In the genomic region with DNA sequence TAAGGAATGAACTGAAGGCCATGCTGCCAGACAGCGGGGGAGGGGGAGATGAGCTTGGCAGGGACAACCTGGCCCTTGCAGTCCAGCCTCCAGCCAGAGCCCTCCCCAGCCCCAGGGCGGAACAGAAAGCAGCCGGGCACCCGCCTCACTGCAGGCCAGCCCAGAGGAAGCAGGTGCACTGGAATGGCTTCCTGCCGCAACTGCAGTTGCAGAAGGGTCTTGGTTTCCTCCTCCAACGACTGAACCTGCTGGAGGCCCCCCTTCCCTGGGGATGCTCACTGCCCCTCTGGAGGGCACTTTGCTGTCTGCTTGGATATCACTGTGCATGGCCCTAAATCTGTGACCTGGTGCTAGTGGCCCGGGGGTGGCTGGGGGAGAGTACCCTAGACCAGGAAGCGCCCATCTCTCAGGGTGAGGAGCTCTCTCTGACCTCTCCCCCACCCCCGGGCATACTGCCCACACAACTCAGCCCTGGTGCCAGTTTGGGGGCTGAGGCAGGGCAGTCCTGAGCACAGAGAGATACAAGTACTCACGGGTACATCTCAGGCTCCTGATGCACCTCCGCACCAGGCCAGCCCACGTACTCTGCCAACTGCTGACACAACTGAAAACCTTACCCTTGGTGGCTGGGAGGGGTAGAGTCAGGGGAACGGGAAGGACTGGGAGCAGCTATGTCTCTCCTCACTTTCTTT, we compare ENCODE assay signal across 9 cellular contexts. TPM values are rescaled to one million over a fixed set of nuclear protein-coding genes. Genes with fewer than 3 reads are reported as not detected.
DNase-seq lines count a peak whose midpoint lies in the region; ATAC-seq and TF ChIP-seq lines count a peak whose summit lies in the region.
"Had no signal": no experiment of that assay in that cellular context is flagged by ENCODE, and none has a peak within 500 bp of the region (broad histone marks: within the 10 kb centered on the region; RNA-seq: fewer than 3 reads in every experiment).

No MANE protein-coding gene starts in this region.

- peaks cover 49 to 64% of the 10 kb centered on the region in 2 donors for H3K4me1 Mint-ChIP-seq in effector memory CD8-positive, alpha-beta T cell (ENCODE audit: low read depth in 2 of 2)

- no peaks in the 10 kb centered on the region for H3K9me3 ChIP-seq in PC-9 (ENCODE audit: insufficient read depth, low read depth)

- peak overlapping the region; percentile 95 to 96 for H3K27ac Mint-ChIP-seq in effector memory CD8-positive, alpha-beta T cell

- peaks cover 36% of the 10 kb centered on the region for H3K36me3 Mint-ChIP-seq in effector memory CD8-positive, alpha-beta T cell (ENCODE audit: insufficient read depth)

- CTCF ChIA-PET in PC-9 (lab: Charles Lee) = interaction anchor here (0.7 to 2.3 kb wide), 2 partner anchors 15 to 272 kb away, joined by 4 to 9 read pairs; no protein-coding TSS in a partner anchor

- no peak overlapping the region for H2AFZ ChIP-seq in PC-9

- H4K20me1 ChIP-seq in PC-9 (ENCODE audit: insufficient read depth) = peaks cover 38% of the 10 kb centered on the region

- peaks cover 70% of the 10 kb centered on the region; the same call in 1 of the 2 replicates for H3F3A ChIP-seq in PC-9 (ENCODE audit: insufficient read depth, low read depth)

- H3K9me2 ChIP-seq in PC-9 (ENCODE audit: insufficient read depth) = no peaks in the 10 kb centered on the region

- no peaks in the 10 kb centered on the region for H3K27me3 Mint-ChIP-seq in effector memory CD8-positive, alpha-beta T cell

- H3K27me3 ChIP-seq in PC-9 (ENCODE audit: insufficient read depth, low read depth) = no peaks in the 10 kb centered on the region

- no peak overlapping the region for H3K4me3 ChIP-seq in PC-9

- BruUV-seq in PC-9 (replicated peaks; lab: Mats Ljungman, UMichigan) = TSS peak; percentile 12

- H3K4me2 ChIP-seq in PC-9 = peak overlapping the region; percentile 36

- H3K27ac ChIP-seq in PC-9 = peak overlapping the region; percentile 19; the same call in 1 of the 2 replicates
- H3K27ac ChIP-seq: VCaP had no signal

- DNase-seq in SIG-M5 treated with dmso at 0.1 percent for 504 hours (lab: John Stamatoyannopoulos, UW; ENCODE audit: unreplicated experiment) (peak; percentile 62), SIG-M5 (lab: John Stamatoyannopoulos, UW) (no peak), PC-9 (peak in 1 of 2 experiments; percentile 68), omental fat pad (ENCODE audit: low spot score) (no peak), GM19240 (ENCODE audit: insufficient read length, low spot score) (no peak)
- no peak for DNase-seq in effector memory CD8-positive, alpha-beta T cell

- intact Hi-C loops in PC-9 (cut with micrococcal nuclease; ENCODE audit: unreplicated experiment) = no loop called here

- H3K4me3 Mint-ChIP-seq in effector memory CD8-positive, alpha-beta T cell = peak overlapping the region; percentile 89 to 92

- ATAC-seq in effector memory CD8-positive, alpha-beta T cell (replicated peaks) = no peak
- ATAC-seq in omental fat pad (ENCODE audit: low FRiP score) = peak; percentile 22
- no peak for ATAC-seq in SK-N-SH treated with all-trans-retinoic acid at 6 μM for 48 hours
- ATAC-seq in GM18520 (IDR thresholded peaks at IDR 0.05; ENCODE audit: unreplicated experiment) = no peak

- H3K79me2 ChIP-seq in PC-9 (ENCODE audit: low read depth) = peaks cover 90% of the 10 kb centered on the region

- peaks cover 11% of the 10 kb centered on the region for H3K36me3 ChIP-seq in PC-9 (ENCODE audit: low read depth)

- H3K9me3 Mint-ChIP-seq in effector memory CD8-positive, alpha-beta T cell = no peaks in the 10 kb centered on the region

- POLR2A ChIA-PET in PC-9 (lab: Charles Lee; ENCODE audit: unreplicated experiment) = no interaction called here

- H3K4me1 ChIP-seq in PC-9 (replicated peaks; ENCODE audit: insufficient read depth) = peaks cover 62% of the 10 kb centered on the region

- no peak for TF ChIP-seq CTCF in PC-9 (conservative IDR thresholded peaks at IDR 0.05)
- no peak for TF ChIP-seq CTCF in omental fat pad (IDR thresholded peaks at IDR 0.05)

TF ChIP-seq in SK-N-SH treated with all-trans-retinoic acid at 6 μM for 48 hours, 23 proteins besides CTCF, POLR2A, EP300 and RAD21:
- TF ChIP-seq ZNF8 (CRISPR knock-in tag; IDR thresholded peaks at IDR 0.05) (no peak), BACH2 (CRISPR knock-in tag; IDR thresholded peaks at IDR 0.05; ENCODE audit: borderline replicate concordance) (no peak), ZNF565 (CRISPR knock-in tag; conservative IDR thresholded peaks at IDR 0.05; ENCODE audit: low read depth) (no peak), PPARA (CRISPR knock-in tag; IDR thresholded peaks at IDR 0.05; ENCODE audit: borderline replicate concordance) (no peak), OSR1 (CRISPR knock-in tag; IDR thresholded peaks at IDR 0.05) (no peak), ZC3H10 (CRISPR knock-in tag; IDR thresholded peaks at IDR 0.05) (no peak), SNAI2 (CRISPR knock-in tag; IDR thresholded peaks at IDR 0.05) (no peak), ESRRG (CRISPR knock-in tag; IDR thresholded peaks at IDR 0.05) (no peak)
- TF ChIP-seq, protein P1, sequence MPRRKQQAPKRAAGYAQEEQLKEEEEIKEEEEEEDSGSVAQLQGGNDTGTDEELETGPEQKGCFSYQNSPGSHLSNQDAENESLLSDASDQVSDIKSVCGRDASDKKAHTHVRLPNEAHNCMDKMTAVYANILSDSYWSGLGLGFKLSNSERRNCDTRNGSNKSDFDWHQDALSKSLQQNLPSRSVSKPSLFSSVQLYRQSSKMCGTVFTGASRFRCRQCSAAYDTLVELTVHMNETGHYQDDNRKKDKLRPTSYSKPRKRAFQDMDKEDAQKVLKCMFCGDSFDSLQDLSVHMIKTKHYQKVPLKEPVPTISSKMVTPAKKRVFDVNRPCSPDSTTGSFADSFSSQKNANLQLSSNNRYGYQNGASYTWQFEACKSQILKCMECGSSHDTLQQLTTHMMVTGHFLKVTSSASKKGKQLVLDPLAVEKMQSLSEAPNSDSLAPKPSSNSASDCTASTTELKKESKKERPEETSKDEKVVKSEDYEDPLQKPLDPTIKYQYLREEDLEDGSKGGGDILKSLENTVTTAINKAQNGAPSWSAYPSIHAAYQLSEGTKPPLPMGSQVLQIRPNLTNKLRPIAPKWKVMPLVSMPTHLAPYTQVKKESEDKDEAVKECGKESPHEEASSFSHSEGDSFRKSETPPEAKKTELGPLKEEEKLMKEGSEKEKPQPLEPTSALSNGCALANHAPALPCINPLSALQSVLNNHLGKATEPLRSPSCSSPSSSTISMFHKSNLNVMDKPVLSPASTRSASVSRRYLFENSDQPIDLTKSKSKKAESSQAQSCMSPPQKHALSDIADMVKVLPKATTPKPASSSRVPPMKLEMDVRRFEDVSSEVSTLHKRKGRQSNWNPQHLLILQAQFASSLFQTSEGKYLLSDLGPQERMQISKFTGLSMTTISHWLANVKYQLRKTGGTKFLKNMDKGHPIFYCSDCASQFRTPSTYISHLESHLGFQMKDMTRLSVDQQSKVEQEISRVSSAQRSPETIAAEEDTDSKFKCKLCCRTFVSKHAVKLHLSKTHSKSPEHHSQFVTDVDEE (CRISPR knock-in tag; IDR thresholded peaks at IDR 0.05) = no peak
- TF ChIP-seq, protein P2, sequence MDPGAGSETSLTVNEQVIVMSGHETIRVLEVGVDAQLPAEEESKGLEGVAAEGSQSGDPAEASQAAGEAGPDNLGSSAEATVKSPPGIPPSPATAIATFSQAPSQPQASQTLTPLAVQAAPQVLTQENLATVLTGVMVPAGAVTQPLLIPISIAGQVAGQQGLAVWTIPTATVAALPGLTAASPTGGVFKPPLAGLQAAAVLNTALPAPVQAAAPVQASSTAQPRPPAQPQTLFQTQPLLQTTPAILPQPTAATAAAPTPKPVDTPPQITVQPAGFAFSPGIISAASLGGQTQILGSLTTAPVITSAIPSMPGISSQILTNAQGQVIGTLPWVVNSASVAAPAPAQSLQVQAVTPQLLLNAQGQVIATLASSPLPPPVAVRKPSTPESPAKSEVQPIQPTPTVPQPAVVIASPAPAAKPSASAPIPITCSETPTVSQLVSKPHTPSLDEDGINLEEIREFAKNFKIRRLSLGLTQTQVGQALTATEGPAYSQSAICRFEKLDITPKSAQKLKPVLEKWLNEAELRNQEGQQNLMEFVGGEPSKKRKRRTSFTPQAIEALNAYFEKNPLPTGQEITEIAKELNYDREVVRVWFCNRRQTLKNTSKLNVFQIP (CRISPR knock-in tag; IDR thresholded peaks at IDR 0.05; ENCODE audit: borderline replicate concordance, low read depth) = no peak
- TF ChIP-seq, protein P3, sequence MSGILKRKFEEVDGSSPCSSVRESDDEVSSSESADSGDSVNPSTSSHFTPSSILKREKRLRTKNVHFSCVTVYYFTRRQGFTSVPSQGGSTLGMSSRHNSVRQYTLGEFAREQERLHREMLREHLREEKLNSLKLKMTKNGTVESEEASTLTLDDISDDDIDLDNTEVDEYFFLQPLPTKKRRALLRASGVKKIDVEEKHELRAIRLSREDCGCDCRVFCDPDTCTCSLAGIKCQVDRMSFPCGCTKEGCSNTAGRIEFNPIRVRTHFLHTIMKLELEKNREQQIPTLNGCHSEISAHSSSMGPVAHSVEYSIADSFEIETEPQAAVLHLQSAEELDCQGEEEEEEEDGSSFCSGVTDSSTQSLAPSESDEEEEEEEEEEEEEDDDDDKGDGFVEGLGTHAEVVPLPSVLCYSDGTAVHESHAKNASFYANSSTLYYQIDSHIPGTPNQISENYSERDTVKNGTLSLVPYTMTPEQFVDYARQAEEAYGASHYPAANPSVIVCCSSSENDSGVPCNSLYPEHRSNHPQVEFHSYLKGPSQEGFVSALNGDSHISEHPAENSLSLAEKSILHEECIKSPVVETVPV (CRISPR knock-in tag; IDR thresholded peaks at IDR 0.05) = no peak

RNA-seq across cellular contexts. Expression of a gene that starts 41.1 kb away (rescaled TPM):
- total RNA-seq in PC-9 (2021) (150 and 158 TPM in 2 replicates), omental fat pad (10 to 100 TPM; 33.1 to 99.0 (median 50.6) TPM)
